ENCODE assay signal across 8 cellular contexts in genomic region chr16:3134338-3135119, GRCh38. TPM values are rescaled to one million over a fixed set of nuclear protein-coding genes. Genes with fewer than 3 reads are reported as not detected.
A peak's percentile ranks its signal among the peaks of the same experiment; 100 is the strongest.
DNase-seq lines count a peak whose midpoint lies in the region; ATAC-seq lines count a peak whose summit lies in the region.

Gene ZNF213, plus strand, starts transcription at chr16:3135029. Its CDS starts 2,252 bp downstream, at chr16:3137281.

- peaks cover 8 to 45% (median 29%) of the 10 kb centered on the region in 3 donors for H3K4me1 Mint-ChIP-seq in naive B cell
- H3K4me1 Mint-ChIP-seq in stimulated activated effector memory CD8-positive, alpha-beta T cell treated with anti-CD3 and anti-CD28 coated beads, Interleukin-12 subunit alpha, Interleukin-12 subunit beta, amount 100 ng/mL, for 72 hours = peaks cover 30% of the 10 kb centered on the region

- H3K4me3 ChIP-seq in GM23248 = peak within 1 kb of the TSS; percentile 100

- DNase-seq in DMS79 treated with DMSO at 0.1 percent for 48 hours (lab: John Stamatoyannopoulos, UW) (peak; percentile 97), GM23248 (peak; percentile 99), Kasumi-1 (lab: John Stamatoyannopoulos, UW) (peak; percentile 91 to 95), RKO (ENCODE audit: low spot score) (peak; percentile 98), activated T-helper 1 cell treated with Interleukin-2 at 50 U/mL for 16 hours (ENCODE audit: low read depth) (peak; percentile 87), fibroblast of gingiva (ENCODE audit: low read depth) (peak; percentile 96), naive B cell (peak; percentile 95)
- DNase-seq in stimulated activated effector memory CD8-positive, alpha-beta T cell treated with anti-CD3 and anti-CD28 coated beads, Interleukin-12 subunit alpha, Interleukin-12 subunit beta, amount 100 ng/mL, for 72 hours (ENCODE audit: low spot score in 2 of 2) = peak; percentile 72 to 91

- no peaks in the 10 kb centered on the region for H3K36me3 Mint-ChIP-seq in naive B cell
- peaks cover 55% of the 10 kb centered on the region for H3K36me3 Mint-ChIP-seq in stimulated activated effector memory CD8-positive, alpha-beta T cell treated with anti-CD3 and anti-CD28 coated beads, Interleukin-12 subunit alpha, Interleukin-12 subunit beta, amount 100 ng/mL, for 72 hours

- H3F3A ChIP-seq in GM23248 (ENCODE audit: insufficient read depth) = peaks cover 21% of the 10 kb centered on the region

- H3K79me2 ChIP-seq in GM23248 (ENCODE audit: insufficient read depth) = peaks cover 62% of the 10 kb centered on the region

- H3K27ac Mint-ChIP-seq in naive B cell = peak within 1 kb of the TSS; percentile 90 to 98 (median 96)
- H3K27ac Mint-ChIP-seq in stimulated activated effector memory CD8-positive, alpha-beta T cell treated with anti-CD3 and anti-CD28 coated beads, Interleukin-12 subunit alpha, Interleukin-12 subunit beta, amount 100 ng/mL, for 72 hours = peak within 1 kb of the TSS; percentile 94

- no peaks in the 10 kb centered on the region for H3K9me3 ChIP-seq in GM23248 (ENCODE audit: low read depth)

- 1% methylated on average over 55 to 62 of the region's 62 CpGs for WGBS in GM23248 (ENCODE audit: low coverage in 1 of 2, low lambda C conversion rate in 2 of 2, missing lambda C conversion rate in 2 of 2), 2 experiments

- ATAC-seq in naive B cell (ENCODE audit: low read depth in 2 of 2) = peak; percentile 95 to 97
- ATAC-seq in stimulated activated effector memory CD8-positive, alpha-beta T cell treated with anti-CD3 and anti-CD28 coated beads, Interleukin-12 subunit alpha, Interleukin-12 subunit beta, amount 100 ng/mL, for 72 hours = peak; percentile 96

- H3K36me3 ChIP-seq in GM23248 (ENCODE audit: low read depth) = no peaks in the 10 kb centered on the region

- no peaks in the 10 kb centered on the region for H3K27me3 ChIP-seq in GM23248 (replicated peaks; ENCODE audit: insufficient read depth)

- peak within 1 kb of the TSS; percentile 96 for H2AFZ ChIP-seq in GM23248

- no peaks in the 10 kb centered on the region for H3K27me3 Mint-ChIP-seq in naive B cell

- peak within 1 kb of the TSS; percentile 94 for H3K4me2 ChIP-seq in GM23248 (ENCODE audit: unreplicated experiment)

- H3K9ac ChIP-seq in GM23248 = peak within 1 kb of the TSS; percentile 99

- H3K27ac ChIP-seq in GM23248 = peak within 1 kb of the TSS; percentile 92

- H3K4me3 Mint-ChIP-seq in naive B cell = peak within 1 kb of the TSS; percentile 88 to 100 (median 96)
- peak within 1 kb of the TSS; percentile 95 for H3K4me3 Mint-ChIP-seq in stimulated activated effector memory CD8-positive, alpha-beta T cell treated with anti-CD3 and anti-CD28 coated beads, Interleukin-12 subunit alpha, Interleukin-12 subunit beta, amount 100 ng/mL, for 72 hours

- H3K9me3 Mint-ChIP-seq in naive B cell = no peaks in the 10 kb centered on the region
- H3K9me3 Mint-ChIP-seq in stimulated activated effector memory CD8-positive, alpha-beta T cell treated with anti-CD3 and anti-CD28 coated beads, Interleukin-12 subunit alpha, Interleukin-12 subunit beta, amount 100 ng/mL, for 72 hours = no peaks in the 10 kb centered on the region

- peaks cover 11% of the 10 kb centered on the region for H3K4me1 ChIP-seq in GM23248 (ENCODE audit: insufficient read depth)

- no peaks in the 10 kb centered on the region for H3K9me2 ChIP-seq in GM23248 (ENCODE audit: insufficient read depth)

- in situ Hi-C loops in GM23248 (cut with MboI) = no loop called here

- no peaks in the 10 kb centered on the region for H4K20me1 ChIP-seq in GM23248 (ENCODE audit: insufficient read depth)

RNA-seq across cellular contexts. Expression of gene ZNF213, which starts in this region (rescaled TPM):
- total RNA-seq in GM23248 (2014; rRNA removed; shearing (Covaris generic)) = 7.3 and 7.7 TPM in 2 replicates
- polyA plus RNA-seq in GM23248 (2016; fragmentation: Nextera tagmentation; extraction: Ambion mirVana) = 5.3 and 5.4 TPM in 2 replicates
- 1 to 10 TPM in 4 of 6 donors, under 1 TPM in 1, not detected in 1; 0.38 to 2.7 (median 1.6) TPM for polyA plus RNA-seq in naive B cell (ENCODE audit: low read depth in 6 of 6)

Comparison
In these comparisons a context has a peak if more than half of its experiments do, and no peak if none do; other contexts are left out.
1. Peak in every context shown above with its lines: DNase-seq, ATAC-seq, H3K4me3 ChIP-seq and H3K27ac ChIP-seq.